Comparison of ENCODE assay signal across 20 cellular contexts in the genomic region with DNA sequence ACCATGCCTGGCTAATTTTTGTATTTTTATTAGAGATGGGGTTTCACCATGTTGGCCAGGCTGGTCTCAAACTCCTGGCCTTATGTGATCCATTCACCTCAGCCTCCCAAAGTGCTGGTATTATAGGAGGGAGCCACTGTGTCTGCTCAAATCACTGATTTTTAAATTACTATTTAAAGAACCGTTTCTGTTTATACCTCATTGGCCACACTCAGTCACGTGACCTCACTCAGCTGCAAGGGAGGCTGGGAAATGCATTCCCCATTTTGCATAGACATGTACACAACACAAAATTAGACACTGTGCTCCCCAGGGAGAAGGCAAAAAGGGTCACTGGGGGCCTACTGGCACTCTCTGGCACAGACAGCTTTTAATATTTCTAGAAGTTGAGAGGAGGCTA. TPM values are rescaled to one million over a fixed set of nuclear protein-coding genes. Genes with fewer than 3 reads are reported as not detected.
DNase-seq lines count a peak whose midpoint lies in the region; ATAC-seq, FAIRE-seq and TF ChIP-seq lines count a peak whose summit lies in the region.
"Had no signal": no experiment of that assay in that cellular context is flagged by ENCODE, and none has a peak within 500 bp of the region (broad histone marks: within the 10 kb centered on the region; RNA-seq: fewer than 3 reads in every experiment).

No MANE protein-coding gene starts in this region.

- 31% methylated on average over 2 of the region's 2 CpGs for WGBS in K562 (ENCODE audit: insufficient coverage, low coverage, missing lambda C conversion rate)

- H3K4me1 ChIP-seq in A673 (ENCODE audit: insufficient read depth, low read length, poor library complexity, severe bottlenecking) (peaks cover 14% of the 10 kb centered on the region), HEK293 (ENCODE audit: control insufficient read depth, insufficient read depth, low read length) (no peaks in the 10 kb centered on the region), K562 (replicated peaks in 1 of 2; ENCODE audit: control insufficient read depth in 2 of 2, insufficient read depth in 2 of 2, low read length in 2 of 2) (0 out of 5 replicates have a peak, but pooled peaks cover 0 to 4% of the 10 kb centered on the region in 2 experiments), neuron (ENCODE audit: insufficient read depth, low read length) (peaks cover 16% of the 10 kb centered on the region)

- peak; percentile 43 for DNase-seq in A673 (ENCODE audit: low spot score)
- peak in 3 of 4 experiments; percentile 52 to 76 (median 70) for DNase-seq in K562 (ENCODE audit: extremely low read depth in 1 of 4, low spot score in 3 of 4)
- no peak for DNase-seq in retina
- DNase-seq: DMS79 treated with DMSO at 0.1 percent for 48 hours, H7, KG1, NCI-H1092, NCI-H1436 treated with DMSO at 0.1 percent for 48 hours, NCI-H2029 treated with DMSO at 0.1 percent for 48 hours, NCI-H510A treated with DMSO at 0.1 percent for 48 hours, NCI-H774, OCI-M1, Right ventricle myocardium superior had no signal

- no TSS peak for BruUV-seq in A673 (replicated peaks; lab: Mats Ljungman, UMichigan)
- no TSS peak for BruUV-seq in K562 (replicated peaks; lab: Mats Ljungman, UMichigan)

- H3K79me2 ChIP-seq in K562 (ENCODE audit: control insufficient read depth, insufficient read depth, low read length) = no peaks in the 10 kb centered on the region

- peak overlapping the region; percentile 1; the same call in 1 of the 2 replicates for H3K4me2 ChIP-seq in K562 (ENCODE audit: insufficient read depth, low read length)

- H2AFZ ChIP-seq in K562 (ENCODE audit: low read depth, low read length) (peak overlapping the region; percentile 79), neuron (ENCODE audit: low read depth, low read length) (peak overlapping the region; percentile 92)

- POLR2A ChIA-PET in A673 (lab: Charles Lee; ENCODE audit: low non-redundant PET) = no interaction called here
- POLR2A ChIA-PET in HEK293 (lab: Yijun Ruan, JAX) = interaction anchor here (1.0 kb wide), 1 partner anchor 13 kb away, joined by 8 read pairs; the partner anchor contains the start of gene CALU
- POLR2A ChIA-PET in K562 (lab: Yijun Ruan, JAX) = interaction anchor here (0.8 to 16.5 kb wide), 5 partner anchors 13 to 112 kb away, joined by 3 to 242 read pairs (median 5); partner anchors contain the start of gene CALU

- intact Hi-C loops in A673 (cut with micrococcal nuclease; ENCODE audit: unreplicated experiment) (no loop called here), K562 (cut with micrococcal nuclease) (no loop called here)

- TF ChIP-seq CTCF in A673 (conservative IDR thresholded peaks at IDR 0.05; ENCODE audit: low read depth, low read length) (no peak), HEK293 (tag by site-specific recombination; IDR thresholded peaks at IDR 0.05) (no peak), K562 (IDR thresholded peaks at IDR 0.05 in 2 of 3, conservative IDR thresholded peaks at IDR 0.05 in 1 of 3; ENCODE audit: insufficient read depth in 2 of 3, low read depth in 1 of 3, low read length in 3 of 3) (no peak)

- H3K9me1 ChIP-seq in K562 (ENCODE audit: control insufficient read depth, insufficient read depth, low read length) = no peaks in the 10 kb centered on the region

- H3K9me3 ChIP-seq in A673 (ENCODE audit: low read depth, low read length, poor library complexity, severe bottlenecking) (no peaks in the 10 kb centered on the region), HEK293 (ENCODE audit: control insufficient read depth, insufficient read depth, low read depth, low read length) (no peaks in the 10 kb centered on the region), K562 (replicated peaks; ENCODE audit: control insufficient read depth, insufficient read depth, low read depth, low read length) (no peaks in the 10 kb centered on the region), neuron (ENCODE audit: low read length) (no peaks in the 10 kb centered on the region)

- TF ChIP-seq EP300 in K562 (IDR thresholded peaks at IDR 0.05; ENCODE audit: low read length) = no peak

- no peak for FAIRE-seq in K562 (lab: Jason Lieb, UNC)

- TF ChIP-seq RAD21 in K562 (CRISPR knock-in tag; conservative IDR thresholded peaks at IDR 0.05 in 1 of 2, IDR thresholded peaks at IDR 0.05 in 1 of 2) = no peak

- in situ Hi-C loops in K562 (cut with MboI) = no loop called here

- H3K36me3 ChIP-seq in A673 (ENCODE audit: insufficient read depth, low read length, poor library complexity, severe bottlenecking) (no peaks in the 10 kb centered on the region), HEK293 (ENCODE audit: control insufficient read depth in 2 of 2, insufficient read depth in 1 of 2, low read length in 2 of 2) (no peaks in the 10 kb centered on the region), K562 (ENCODE audit: control insufficient read depth, insufficient read depth, low read length) (no peaks in the 10 kb centered on the region), neuron (ENCODE audit: insufficient read depth, low read length) (no peaks in the 10 kb centered on the region)

- peak overlapping the region; percentile 76 for H3K27ac ChIP-seq in A673 (ENCODE audit: low read depth, low read length, poor library complexity, severe bottlenecking)
- no peak overlapping the region for H3K27ac ChIP-seq in HEK293 (ENCODE audit: extremely low read depth, low read depth, low read length)
- no peak overlapping the region for H3K27ac ChIP-seq in K562 (ENCODE audit: extremely low read depth, low read depth, low read length)
- H3K27ac ChIP-seq: C4-2B had no signal

- no peak overlapping the region for H3K9ac ChIP-seq in K562 (ENCODE audit: insufficient read depth in 1 of 2, low read depth in 2 of 2, low read length in 2 of 2)

- no peak overlapping the region for H3K4me3 ChIP-seq in A673 (ENCODE audit: low read depth, low read length, poor library complexity, severe bottlenecking)
- no peak overlapping the region for H3K4me3 ChIP-seq in HEK293 (ENCODE audit: low read depth, low read length)
- no peak overlapping the region for H3K4me3 ChIP-seq in K562
- H3K4me3 ChIP-seq in neuron (ENCODE audit: low read length) = no peak overlapping the region

- H3K27me3 ChIP-seq in A673 (replicated peaks; ENCODE audit: insufficient read depth, low read depth, low read length, poor library complexity) (no peaks in the 10 kb centered on the region), K562 (ENCODE audit: control insufficient read depth in 2 of 2, insufficient read depth in 2 of 2, low read length in 2 of 2) (peaks cover 5 to 6% of the 10 kb centered on the region in 2 experiments; a peak in 1 of 5 replicates), neuron (ENCODE audit: insufficient read depth, low read length) (peaks cover 2% of the 10 kb centered on the region)

- ATAC-seq in K562 = peak; percentile 67
- ATAC-seq in HG03108 (IDR thresholded peaks at IDR 0.05; ENCODE audit: unreplicated experiment) = no peak
- ATAC-seq in HG03520 (IDR thresholded peaks at IDR 0.05; ENCODE audit: unreplicated experiment) = no peak

- H4K20me1 ChIP-seq in K562 (replicated peaks; ENCODE audit: control insufficient read depth, insufficient read depth, low read length) = no peaks in the 10 kb centered on the region

- CTCF ChIA-PET in A673 (lab: Charles Lee) (no interaction called here), HEK293 (lab: Yijun Ruan, JAX) (interaction anchor here (0.6 to 1.4 kb wide), 2 partner anchors 25 to 52 kb away, joined by 3 read pairs; no protein-coding TSS in a partner anchor), K562 (lab: Yijun Ruan, JAX; ENCODE audit: low intra/inter-chr PET ratio) (interaction anchor here (1.2 kb wide), 1 partner anchor 155 kb away, joined by 4 read pairs; no protein-coding TSS in a partner anchor)

- TF ChIP-seq POLR2A in K562 (conservative IDR thresholded peaks at IDR 0.05) = no peak

RNA-seq across cellular contexts. Expression of gene CALU, which starts 13.6 kb away (rescaled TPM):
- total RNA-seq in A673 (2021) (161 and 162 TPM in 2 replicates), K562 (2014; rRNA removed) (171 and 210 TPM in 2 replicates), K562 (2014; rRNA removed; fragmentation: Illumina TruSeq; extraction: Trizol) (261 and 289 TPM in 2 replicates), K562 (2015; rRNA removed; fragmentation: Illumina TruSeq; extraction: Trizol) (252 and 263 TPM in 2 replicates), K562 (2021) (166 and 170 TPM in 2 replicates)
- total RNA-seq in K562 (2011; cell fraction: chromatin; rRNA removed; ENCODE audit: low replicate concordance) = 110 and 296 TPM in 2 replicates
- 143 and 167 TPM in 2 replicates for total RNA-seq in K562 (2011; cell fraction: nucleolus; rRNA removed)
- 289 and 411 TPM in 2 replicates for total RNA-seq in K562 (2011; cell fraction: nucleoplasm; rRNA removed)
- polyA plus RNA-seq in K562 (2011; rRNA removed) (167 and 193 TPM in 2 replicates), K562 (2014; fragmentation: Illumina TruSeq; extraction: Trizol) (211 and 265 TPM in 2 replicates), K562 (2014; fragmentation: Nextera tagmentation; extraction: Ambion mirVana) (100 to 1,000 TPM; 215 to 286 TPM), K562 (2014; rRNA removed) (173 and 177 TPM in 2 replicates)
- polyA plus RNA-seq in K562 (2011; cell fraction: cytosol; rRNA removed) = 48.3 and 113 TPM in 2 replicates
- polyA plus RNA-seq in K562 (2011; cell fraction: nucleus; rRNA removed) = 43.6 and 64.9 TPM in 2 replicates
- 185 and 229 TPM in 2 replicates for polyA plus RNA-seq in K562 (2012)
- 359 and 418 TPM in 2 replicates for polyA minus RNA-seq in K562 (2011; rRNA and poly(A)+ RNA removed)
- polyA minus RNA-seq in K562 (2011; cell fraction: cytosol; rRNA and poly(A)+ RNA removed) = 111 and 121 TPM in 2 replicates
- 25.2 and 55.2 TPM in 2 replicates for polyA minus RNA-seq in K562 (2011; cell fraction: nucleus; rRNA and poly(A)+ RNA removed)

RNA-seq across cellular contexts. Expression of gene OPN1SW, which starts 50.1 kb away (rescaled TPM):
- total RNA-seq in A673 (2021) (not detected in 2 replicates), K562 (2014; rRNA removed) (not detected in 2 replicates), K562 (2014; rRNA removed; fragmentation: Illumina TruSeq; extraction: Trizol) (not detected in 2 replicates), K562 (2015; rRNA removed; fragmentation: Illumina TruSeq; extraction: Trizol) (not detected in 2 replicates), K562 (2021) (not detected in 2 replicates)
- total RNA-seq in K562 (2011; cell fraction: chromatin; rRNA removed; ENCODE audit: low replicate concordance) = not detected in 2 replicates
- total RNA-seq in K562 (2011; cell fraction: nucleolus; rRNA removed) = not detected in 2 replicates
- not detected in 2 replicates for total RNA-seq in K562 (2011; cell fraction: nucleoplasm; rRNA removed)
- polyA plus RNA-seq in K562 (2011; rRNA removed) (not detected in 2 replicates), K562 (2014; fragmentation: Illumina TruSeq; extraction: Trizol) (not detected in 2 replicates), K562 (2014; fragmentation: Nextera tagmentation; extraction: Ambion mirVana) (1 to 10 TPM in 1 of 2 experiments, under 1 TPM in 1; 0.84 to 1.0 TPM), K562 (2014; rRNA removed) (not detected in 2 replicates)
- polyA plus RNA-seq in K562 (2011; cell fraction: cytosol; rRNA removed) = not detected in 2 replicates
- not detected in 2 replicates for polyA plus RNA-seq in K562 (2011; cell fraction: nucleus; rRNA removed)
- 0.09 and 0.24 TPM in 2 replicates for polyA plus RNA-seq in K562 (2012)
- polyA minus RNA-seq in K562 (2011; rRNA and poly(A)+ RNA removed) = not detected in 2 replicates
- polyA minus RNA-seq in K562 (2011; cell fraction: cytosol; rRNA and poly(A)+ RNA removed) = not detected in 2 replicates
- not detected in 2 replicates for polyA minus RNA-seq in K562 (2011; cell fraction: nucleus; rRNA and poly(A)+ RNA removed)
- total RNA-seq: G401, H7, M059J, Right ventricle myocardium superior had no signal

RNA-seq across cellular contexts. Expression of gene GARIN1A, which starts 53.4 kb away (rescaled TPM):
- total RNA-seq in A673 (2021) = 1.8 and 2.2 TPM in 2 replicates
- total RNA-seq in K562 (2011; cell fraction: chromatin; rRNA removed; ENCODE audit: low replicate concordance) = 0.12 and 0.33 TPM in 2 replicates
- under 0.01 and 0.13 TPM in 2 replicates for total RNA-seq in K562 (2011; cell fraction: nucleolus; rRNA removed)
- total RNA-seq in K562 (2011; cell fraction: nucleoplasm; rRNA removed) = 0.15 TPM in 2 replicates
- total RNA-seq in K562 (2014; rRNA removed) = not detected in 2 replicates
- total RNA-seq in K562 (2014; rRNA removed; fragmentation: Illumina TruSeq; extraction: Trizol) = 0.04 and 0.16 TPM in 2 replicates
- 0.04 and 0.07 TPM in 2 replicates for total RNA-seq in K562 (2015; rRNA removed; fragmentation: Illumina TruSeq; extraction: Trizol)
- 0.25 TPM in 1 of 2 replicates, not detected in the other for total RNA-seq in K562 (2021)
- polyA plus RNA-seq in K562 (2011; rRNA removed) = 0.04 TPM in 1 of 2 replicates, not detected in the other
- polyA plus RNA-seq in K562 (2011; cell fraction: cytosol; rRNA removed) = under 0.01 TPM in 1 of 2 replicates, not detected in the other
- 0.06 TPM in 2 replicates for polyA plus RNA-seq in K562 (2011; cell fraction: nucleus; rRNA removed)
- polyA plus RNA-seq in K562 (2012) = 0.04 and 0.39 TPM in 2 replicates
- polyA plus RNA-seq in K562 (2014; fragmentation: Illumina TruSeq; extraction: Trizol) = not detected in 2 replicates
- polyA plus RNA-seq in K562 (2014; fragmentation: Nextera tagmentation; extraction: Ambion mirVana) = under 1 TPM; 0.01 TPM
- 0.41 TPM in 1 of 2 replicates, not detected in the other for polyA plus RNA-seq in K562 (2014; rRNA removed)
- polyA minus RNA-seq in K562 (2011; rRNA and poly(A)+ RNA removed) = not detected in 2 replicates
- not detected in 2 replicates for polyA minus RNA-seq in K562 (2011; cell fraction: cytosol; rRNA and poly(A)+ RNA removed)
- polyA minus RNA-seq in K562 (2011; cell fraction: nucleus; rRNA and poly(A)+ RNA removed) = not detected in 2 replicates
- total RNA-seq: H7 had no signal
